In genomic region chr9:5432890-5433289, GRCh38 we compare ENCODE assay signal across 1 cellular context. TPM values are rescaled to one million over a fixed set of nuclear protein-coding genes. Genes with fewer than 3 reads are reported as not detected.
"Had no signal": no experiment of that assay in that cellular context is flagged by ENCODE, and none has a peak within 500 bp of the region (broad histone marks: within the 10 kb centered on the region; RNA-seq: fewer than 3 reads in every experiment).

No MANE protein-coding gene starts in this region.

RNA-seq across cellular contexts. Expression of gene CD274, which starts 17.5 kb away (rescaled TPM):
- polyA plus RNA-seq: hepatocyte had no signal
